ENCODE assay signal across 9 cellular contexts in the genomic region with DNA sequence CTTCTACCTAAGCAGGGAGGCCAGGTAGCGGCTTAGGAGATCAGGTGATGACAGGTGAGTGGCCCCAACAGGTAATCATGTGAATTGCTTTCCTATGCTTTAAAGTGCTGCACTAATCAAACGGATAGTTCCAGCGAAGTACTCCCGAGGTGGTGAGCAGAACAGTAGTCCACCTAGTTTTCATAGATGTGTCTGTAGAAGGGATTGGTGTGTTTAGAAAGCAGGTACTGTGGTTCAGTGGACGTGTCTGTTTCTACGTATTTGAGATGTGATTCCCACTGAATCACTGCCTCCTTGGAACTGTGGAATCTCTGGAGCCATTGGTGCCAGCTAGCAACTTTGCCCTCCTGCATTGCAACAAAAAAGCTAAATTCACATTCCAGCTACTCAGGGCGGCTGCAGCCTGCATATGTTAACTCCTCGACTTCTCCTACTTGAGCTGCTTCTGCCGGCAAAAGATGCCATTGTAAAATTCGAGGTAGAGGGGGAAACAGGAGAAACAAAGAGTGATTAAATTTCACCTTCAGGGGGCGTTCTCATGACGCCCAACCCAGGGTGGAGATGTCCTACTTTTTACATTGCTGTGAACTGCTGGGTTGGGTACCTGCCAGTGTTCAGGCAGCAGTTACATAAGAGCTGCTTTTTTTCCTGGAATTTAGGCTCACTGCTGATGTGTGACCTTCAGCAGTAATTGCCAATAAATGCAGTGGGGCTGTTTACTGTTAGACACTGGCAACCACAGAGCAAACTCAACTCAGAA.
A peak's percentile ranks its signal among the peaks of the same experiment; 100 is the strongest.
DNase-seq lines count a peak whose midpoint lies in the region; ATAC-seq and TF ChIP-seq lines count a peak whose summit lies in the region.
"Had no signal": no experiment of that assay in that cellular context is flagged by ENCODE, and none has a peak within 500 bp of the region (broad histone marks: within the 10 kb centered on the region; RNA-seq: fewer than 3 reads in every experiment).

No MANE protein-coding gene starts in this region.

- peaks cover 11 to 21% (median 12%) of the 10 kb centered on the region in 3 donors for H3K36me3 Mint-ChIP-seq in immature natural killer cell
- H3K36me3 Mint-ChIP-seq: activated naive CD4-positive, alpha-beta T cell treated with anti-CD3 and anti-CD28 coated beads, Interleukin-2, amount 50 U/mL, for 72 hours had no signal

- TF ChIP-seq CTCF in body of pancreas (IDR thresholded peaks at IDR 0.05), result peak; percentile 14 to 84 (median 67)

- no peaks in the 10 kb centered on the region for H3K36me3 ChIP-seq in body of pancreas (replicated peaks in 1 of 2; ENCODE audit: insufficient read depth in 1 of 2, low read depth in 2 of 2)

- peak in 2 of 3 donors; percentile 12 to 34 for TF ChIP-seq POLR2A in body of pancreas (IDR thresholded peaks at IDR 0.05)

- H3K4me3 Mint-ChIP-seq in immature natural killer cell, result no peak overlapping the region
- no peak overlapping the region for H3K4me3 Mint-ChIP-seq in stimulated activated naive CD8-positive, alpha-beta T cell treated with anti-CD3 and anti-CD28 coated beads, Interleukin-15, amount 100 ng/mL, for 72 hours

- no peaks in the 10 kb centered on the region for H3K27me3 ChIP-seq in body of pancreas

- peaks cover 30 to 34% of the 10 kb centered on the region in 2 donors for H3K4me1 Mint-ChIP-seq in immature natural killer cell
- peaks cover 57% of the 10 kb centered on the region for H3K4me1 Mint-ChIP-seq in stimulated activated naive CD8-positive, alpha-beta T cell treated with anti-CD3 and anti-CD28 coated beads, Interleukin-15, amount 100 ng/mL, for 72 hours

- DNase-seq in NCI-H526 (lab: John Stamatoyannopoulos, UW) (peak; percentile 9 to 41), NCI-H526 treated with DMSO at 0.1 percent for 48 hours (lab: John Stamatoyannopoulos, UW) (no peak), NCI-H226 (peak; percentile 79), body of pancreas (peak; percentile 88 to 95 (median 94)), immature natural killer cell (peak in 2 of 3 donors; percentile 28 to 41), OCI-M2 (lab: John Stamatoyannopoulos, UW; ENCODE audit: unreplicated experiment) (no peak)
- DNase-seq in stimulated activated naive CD8-positive, alpha-beta T cell treated with anti-CD3 and anti-CD28 coated beads, Interleukin-15, amount 100 ng/mL, for 72 hours, result peak in 1 of 2 donors; percentile 29
- no peak for DNase-seq in effector CD8-positive, alpha-beta T cell (lab: John Stamatoyannopoulos, UW)

- no peak overlapping the region for H3K4me3 ChIP-seq in body of pancreas

- WGBS in body of pancreas, 2 donors, result 13 to 19% methylated on average over 12 of the region's 12 CpGs

- intact Hi-C loops in body of pancreas (cut with DNase I), result no loop called here

- no peaks in the 10 kb centered on the region for H3K9me3 Mint-ChIP-seq in immature natural killer cell
- H3K9me3 Mint-ChIP-seq in stimulated activated naive CD8-positive, alpha-beta T cell treated with anti-CD3 and anti-CD28 coated beads, Interleukin-15, amount 100 ng/mL, for 72 hours, result no peaks in the 10 kb centered on the region
- H3K9me3 Mint-ChIP-seq: activated naive CD4-positive, alpha-beta T cell treated with anti-CD3 and anti-CD28 coated beads, Interleukin-2, amount 50 U/mL, for 72 hours had no signal

- ATAC-seq in body of pancreas, result peak; percentile 92
- peak; percentile 73 for ATAC-seq in stimulated activated naive CD8-positive, alpha-beta T cell treated with anti-CD3 and anti-CD28 coated beads, Interleukin-15, amount 100 ng/mL, for 72 hours

- H3K27me3 Mint-ChIP-seq in immature natural killer cell (ENCODE audit: low read depth in 3 of 3), result peaks cover 0 to 3% (median 0%) of the 10 kb centered on the region in 3 donors
- H3K27me3 Mint-ChIP-seq in stimulated activated naive CD8-positive, alpha-beta T cell treated with anti-CD3 and anti-CD28 coated beads, Interleukin-15, amount 100 ng/mL, for 72 hours, result no peaks in the 10 kb centered on the region

- H3K27ac ChIP-seq in body of pancreas, result peak overlapping the region; percentile 82 to 91 (median 88)

- peak overlapping the region; percentile 10 to 81 (median 54) for H3K27ac Mint-ChIP-seq in immature natural killer cell
- H3K27ac Mint-ChIP-seq in stimulated activated naive CD8-positive, alpha-beta T cell treated with anti-CD3 and anti-CD28 coated beads, Interleukin-15, amount 100 ng/mL, for 72 hours, result peak overlapping the region; percentile 34 to 42
- H3K27ac Mint-ChIP-seq: activated naive CD4-positive, alpha-beta T cell treated with anti-CD3 and anti-CD28 coated beads, Interleukin-2, amount 50 U/mL, for 72 hours had no signal

- H3K9me3 ChIP-seq in body of pancreas, result no peaks in the 10 kb centered on the region

- H3K4me1 ChIP-seq in body of pancreas, result peaks cover 51% of the 10 kb centered on the region

Comparison
In these comparisons a context has a peak if more than half of its experiments do, and no peak if none do; other contexts are left out.
1. DNase-seq: peak in NCI-H526 (2 of 2), NCI-H226 (single experiment), body of pancreas (4 of 4) and immature natural killer cell (2 of 3); none in NCI-H526 treated with DMSO at 0.1 percent for 48 hours (single experiment), OCI-M2 (single experiment) and effector CD8-positive, alpha-beta T cell (single experiment).